ENCODE assay signal across 1 cellular context in the genomic region with DNA sequence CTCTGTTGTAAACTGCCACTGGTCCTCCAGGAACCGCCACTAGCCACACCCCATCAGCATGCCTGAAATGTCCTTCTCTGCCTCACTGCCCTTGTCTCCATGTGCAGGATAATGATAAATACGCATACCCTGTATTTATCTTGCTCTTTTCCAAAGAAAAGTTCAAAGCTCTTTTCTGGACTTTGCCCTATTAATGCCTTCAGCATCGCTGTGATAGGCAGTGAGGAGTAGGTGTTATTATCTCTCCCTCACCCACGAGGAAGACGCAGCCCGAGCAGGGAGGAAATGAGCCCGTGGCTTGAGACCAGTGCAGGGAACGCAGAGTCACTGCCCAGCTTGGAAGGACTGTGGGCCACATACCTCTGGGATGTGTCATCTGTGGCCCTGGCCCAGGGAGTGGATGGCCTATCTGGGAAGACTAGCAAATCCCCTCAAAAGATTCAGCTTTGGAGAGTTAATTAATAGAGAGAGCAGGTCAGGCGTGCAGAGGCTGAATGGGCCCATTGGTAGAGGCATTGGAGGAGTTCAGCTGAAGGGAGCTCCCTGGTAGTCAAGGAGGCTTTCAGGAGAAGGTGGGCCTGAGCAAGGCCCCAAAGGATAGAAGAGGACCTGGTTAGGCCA.
TF ChIP-seq lines count a peak whose summit lies in the region.

No MANE protein-coding gene starts in this region.

TF ChIP-seq in HepG2, 621 proteins besides CTCF, POLR2A, EP300 and RAD21 (continued from another document):
- TF ChIP-seq SOX5 (CRISPR knock-in tag; IDR thresholded peaks at IDR 0.05; ENCODE audit: borderline replicate concordance): peak; percentile 50; the same call in 1 of the 2 replicates
- peak; percentile 47 for TF ChIP-seq ZFX (CRISPR knock-in tag; IDR thresholded peaks at IDR 0.05; ENCODE audit: low read depth)
- TF ChIP-seq ZNF337 (CRISPR knock-in tag; IDR thresholded peaks at IDR 0.05; ENCODE audit: borderline replicate concordance, low read depth): peak; percentile 80; the same call in 1 of the 2 replicates
- TF ChIP-seq ELF1 (CRISPR knock-in tag; IDR thresholded peaks at IDR 0.05): 0 out of 2 replicates have a peak, but pooled peaks have one; percentile 19
- peak; percentile 95 for TF ChIP-seq TEAD3 (CRISPR knock-in tag; optimal IDR thresholded peaks at IDR 0.05; ENCODE audit: borderline replicate concordance)
- TF ChIP-seq, protein P1, sequence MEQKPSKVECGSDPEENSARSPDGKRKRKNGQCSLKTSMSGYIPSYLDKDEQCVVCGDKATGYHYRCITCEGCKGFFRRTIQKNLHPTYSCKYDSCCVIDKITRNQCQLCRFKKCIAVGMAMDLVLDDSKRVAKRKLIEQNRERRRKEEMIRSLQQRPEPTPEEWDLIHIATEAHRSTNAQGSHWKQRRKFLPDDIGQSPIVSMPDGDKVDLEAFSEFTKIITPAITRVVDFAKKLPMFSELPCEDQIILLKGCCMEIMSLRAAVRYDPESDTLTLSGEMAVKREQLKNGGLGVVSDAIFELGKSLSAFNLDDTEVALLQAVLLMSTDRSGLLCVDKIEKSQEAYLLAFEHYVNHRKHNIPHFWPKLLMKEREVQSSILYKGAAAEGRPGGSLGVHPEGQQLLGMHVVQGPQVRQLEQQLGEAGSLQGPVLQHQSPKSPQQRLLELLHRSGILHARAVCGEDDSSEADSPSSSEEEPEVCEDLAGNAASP (CRISPR knock-in tag; IDR thresholded peaks at IDR 0.05; ENCODE audit: borderline replicate concordance): peak; percentile 43; the same call in 1 of the 2 replicates
- TF ChIP-seq RXRA (CRISPR knock-in tag; IDR thresholded peaks at IDR 0.05): peak; percentile 57
- TF ChIP-seq NR2F6 (IDR thresholded peaks at IDR 0.05): no peak
- TF ChIP-seq NR2F6 (CRISPR knock-in tag; IDR thresholded peaks at IDR 0.05): no peak
- TF ChIP-seq ZBTB37 (CRISPR knock-in tag; IDR thresholded peaks at IDR 0.05): no peak
- peak; percentile 86 for TF ChIP-seq PHF21A (CRISPR knock-in tag; IDR thresholded peaks at IDR 0.05)
- TF ChIP-seq ZSCAN9 (CRISPR knock-in tag; IDR thresholded peaks at IDR 0.05; ENCODE audit: borderline replicate concordance): peak; percentile 37; the same call in 1 of the 2 replicates
- TF ChIP-seq, protein P2, sequence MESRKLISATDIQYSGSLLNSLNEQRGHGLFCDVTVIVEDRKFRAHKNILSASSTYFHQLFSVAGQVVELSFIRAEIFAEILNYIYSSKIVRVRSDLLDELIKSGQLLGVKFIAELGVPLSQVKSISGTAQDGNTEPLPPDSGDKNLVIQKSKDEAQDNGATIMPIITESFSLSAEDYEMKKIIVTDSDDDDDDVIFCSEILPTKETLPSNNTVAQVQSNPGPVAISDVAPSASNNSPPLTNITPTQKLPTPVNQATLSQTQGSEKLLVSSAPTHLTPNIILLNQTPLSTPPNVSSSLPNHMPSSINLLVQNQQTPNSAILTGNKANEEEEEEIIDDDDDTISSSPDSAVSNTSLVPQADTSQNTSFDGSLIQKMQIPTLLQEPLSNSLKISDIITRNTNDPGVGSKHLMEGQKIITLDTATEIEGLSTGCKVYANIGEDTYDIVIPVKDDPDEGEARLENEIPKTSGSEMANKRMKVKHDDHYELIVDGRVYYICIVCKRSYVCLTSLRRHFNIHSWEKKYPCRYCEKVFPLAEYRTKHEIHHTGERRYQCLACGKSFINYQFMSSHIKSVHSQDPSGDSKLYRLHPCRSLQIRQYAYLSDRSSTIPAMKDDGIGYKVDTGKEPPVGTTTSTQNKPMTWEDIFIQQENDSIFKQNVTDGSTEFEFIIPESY (CRISPR knock-in tag; IDR thresholded peaks at IDR 0.05): peak; percentile 84
- TF ChIP-seq KAT8 (CRISPR knock-in tag; IDR thresholded peaks at IDR 0.05): peak; percentile 48; the same call in 1 of the 2 replicates
- TF ChIP-seq SKI (IDR thresholded peaks at IDR 0.05; ENCODE audit: partially characterized antibody): no peak
- TF ChIP-seq, protein P3, sequence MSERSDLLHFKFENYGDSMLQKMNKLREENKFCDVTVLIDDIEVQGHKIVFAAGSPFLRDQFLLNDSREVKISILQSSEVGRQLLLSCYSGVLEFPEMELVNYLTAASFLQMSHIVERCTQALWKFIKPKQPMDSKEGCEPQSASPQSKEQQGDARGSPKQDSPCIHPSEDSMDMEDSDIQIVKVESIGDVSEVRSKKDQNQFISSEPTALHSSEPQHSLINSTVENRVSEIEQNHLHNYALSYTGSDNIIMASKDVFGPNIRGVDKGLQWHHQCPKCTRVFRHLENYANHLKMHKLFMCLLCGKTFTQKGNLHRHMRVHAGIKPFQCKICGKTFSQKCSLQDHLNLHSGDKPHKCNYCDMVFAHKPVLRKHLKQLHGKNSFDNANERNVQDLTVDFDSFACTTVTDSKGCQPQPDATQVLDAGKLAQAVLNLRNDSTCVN (CRISPR knock-in tag; IDR thresholded peaks at IDR 0.05; ENCODE audit: borderline replicate concordance): peak; percentile 8; the same call in 1 of the 2 replicates
- TF ChIP-seq RXRB (CRISPR knock-in tag; IDR thresholded peaks at IDR 0.05; ENCODE audit: borderline replicate concordance): peak; percentile 45; the same call in 1 of the 2 replicates
- peak; percentile 57; the same call in 1 of the 2 replicates for TF ChIP-seq ZNF12 (CRISPR knock-in tag; IDR thresholded peaks at IDR 0.05)
- peak; percentile 30; the same call in 1 of the 2 replicates for TF ChIP-seq FOXO1 (CRISPR knock-in tag; IDR thresholded peaks at IDR 0.05)
- TF ChIP-seq ATF2 (CRISPR knock-in tag; IDR thresholded peaks at IDR 0.05): peak; percentile 65
- TF ChIP-seq RNF2 (conservative IDR thresholded peaks at IDR 0.05; ENCODE audit: low read depth): 0 out of 2 replicates have a peak, but pooled peaks have one; percentile 37
- no peak for TF ChIP-seq FIP1L1 (IDR thresholded peaks at IDR 0.05; ENCODE audit: borderline replicate concordance, insufficient read depth, low read depth, low read length)
- 0 out of 2 replicates have a peak, but pooled peaks have one; percentile 21 for TF ChIP-seq ZNF792 (CRISPR knock-in tag; IDR thresholded peaks at IDR 0.05)
- no peak for TF ChIP-seq IRF2 (CRISPR knock-in tag; IDR thresholded peaks at IDR 0.05)
- TF ChIP-seq POLR2G (IDR thresholded peaks at IDR 0.05; ENCODE audit: low read depth, low read length): peak; percentile 35; the same call in 1 of the 2 replicates
- peak; percentile 47; the same call in 1 of the 2 replicates for TF ChIP-seq MTA1 (CRISPR knock-in tag; IDR thresholded peaks at IDR 0.05; ENCODE audit: borderline replicate concordance)
- TF ChIP-seq NCOA2 (CRISPR knock-in tag; IDR thresholded peaks at IDR 0.05): peak; percentile 36; the same call in 1 of the 2 replicates
- TF ChIP-seq, protein P4, sequence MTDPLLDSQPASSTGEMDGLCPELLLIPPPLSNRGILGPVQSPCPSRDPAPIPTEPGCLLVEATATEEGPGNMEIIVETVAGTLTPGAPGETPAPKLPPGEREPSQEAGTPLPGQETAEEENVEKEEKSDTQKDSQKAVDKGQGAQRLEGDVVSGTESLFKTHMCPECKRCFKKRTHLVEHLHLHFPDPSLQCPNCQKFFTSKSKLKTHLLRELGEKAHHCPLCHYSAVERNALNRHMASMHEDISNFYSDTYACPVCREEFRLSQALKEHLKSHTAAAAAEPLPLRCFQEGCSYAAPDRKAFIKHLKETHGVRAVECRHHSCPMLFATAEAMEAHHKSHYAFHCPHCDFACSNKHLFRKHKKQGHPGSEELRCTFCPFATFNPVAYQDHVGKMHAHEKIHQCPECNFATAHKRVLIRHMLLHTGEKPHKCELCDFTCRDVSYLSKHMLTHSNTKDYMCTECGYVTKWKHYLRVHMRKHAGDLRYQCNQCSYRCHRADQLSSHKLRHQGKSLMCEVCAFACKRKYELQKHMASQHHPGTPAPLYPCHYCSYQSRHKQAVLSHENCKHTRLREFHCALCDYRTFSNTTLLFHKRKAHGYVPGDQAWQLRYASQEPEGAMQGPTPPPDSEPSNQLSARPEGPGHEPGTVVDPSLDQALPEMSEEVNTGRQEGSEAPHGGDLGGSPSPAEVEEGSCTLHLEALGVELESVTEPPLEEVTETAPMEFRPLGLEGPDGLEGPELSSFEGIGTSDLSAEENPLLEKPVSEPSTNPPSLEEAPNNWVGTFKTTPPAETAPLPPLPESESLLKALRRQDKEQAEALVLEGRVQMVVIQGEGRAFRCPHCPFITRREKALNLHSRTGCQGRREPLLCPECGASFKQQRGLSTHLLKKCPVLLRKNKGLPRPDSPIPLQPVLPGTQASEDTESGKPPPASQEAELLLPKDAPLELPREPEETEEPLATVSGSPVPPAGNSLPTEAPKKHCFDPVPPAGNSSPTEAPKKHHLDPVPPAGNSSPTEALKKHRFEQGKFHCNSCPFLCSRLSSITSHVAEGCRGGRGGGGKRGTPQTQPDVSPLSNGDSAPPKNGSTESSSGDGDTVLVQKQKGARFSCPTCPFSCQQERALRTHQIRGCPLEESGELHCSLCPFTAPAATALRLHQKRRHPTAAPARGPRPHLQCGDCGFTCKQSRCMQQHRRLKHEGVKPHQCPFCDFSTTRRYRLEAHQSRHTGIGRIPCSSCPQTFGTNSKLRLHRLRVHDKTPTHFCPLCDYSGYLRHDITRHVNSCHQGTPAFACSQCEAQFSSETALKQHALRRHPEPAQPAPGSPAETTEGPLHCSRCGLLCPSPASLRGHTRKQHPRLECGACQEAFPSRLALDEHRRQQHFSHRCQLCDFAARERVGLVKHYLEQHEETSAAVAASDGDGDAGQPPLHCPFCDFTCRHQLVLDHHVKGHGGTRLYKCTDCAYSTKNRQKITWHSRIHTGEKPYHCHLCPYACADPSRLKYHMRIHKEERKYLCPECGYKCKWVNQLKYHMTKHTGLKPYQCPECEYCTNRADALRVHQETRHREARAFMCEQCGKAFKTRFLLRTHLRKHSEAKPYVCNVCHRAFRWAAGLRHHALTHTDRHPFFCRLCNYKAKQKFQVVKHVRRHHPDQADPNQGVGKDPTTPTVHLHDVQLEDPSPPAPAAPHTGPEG (CRISPR knock-in tag; IDR thresholded peaks at IDR 0.05): peak; percentile 61; the same call in 1 of the 2 replicates
- TF ChIP-seq NCOR1 (IDR thresholded peaks at IDR 0.05; ENCODE audit: borderline replicate concordance, low read length): peak; percentile 52; the same call in 1 of the 2 replicates
- no peak for TF ChIP-seq ZNF253 (CRISPR knock-in tag; IDR thresholded peaks at IDR 0.05; ENCODE audit: borderline replicate concordance)
- no peak for TF ChIP-seq ZNF441 (CRISPR knock-in tag; IDR thresholded peaks at IDR 0.05; ENCODE audit: borderline replicate concordance)
- peak; percentile 64; the same call in 1 of the 2 replicates for TF ChIP-seq ZBED4 (CRISPR knock-in tag; IDR thresholded peaks at IDR 0.05; ENCODE audit: borderline replicate concordance)
- TF ChIP-seq GATAD2A (CRISPR knock-in tag; IDR thresholded peaks at IDR 0.05): peak; percentile 90
